ENCODE assay signal across 13 cellular contexts in the genomic region with DNA sequence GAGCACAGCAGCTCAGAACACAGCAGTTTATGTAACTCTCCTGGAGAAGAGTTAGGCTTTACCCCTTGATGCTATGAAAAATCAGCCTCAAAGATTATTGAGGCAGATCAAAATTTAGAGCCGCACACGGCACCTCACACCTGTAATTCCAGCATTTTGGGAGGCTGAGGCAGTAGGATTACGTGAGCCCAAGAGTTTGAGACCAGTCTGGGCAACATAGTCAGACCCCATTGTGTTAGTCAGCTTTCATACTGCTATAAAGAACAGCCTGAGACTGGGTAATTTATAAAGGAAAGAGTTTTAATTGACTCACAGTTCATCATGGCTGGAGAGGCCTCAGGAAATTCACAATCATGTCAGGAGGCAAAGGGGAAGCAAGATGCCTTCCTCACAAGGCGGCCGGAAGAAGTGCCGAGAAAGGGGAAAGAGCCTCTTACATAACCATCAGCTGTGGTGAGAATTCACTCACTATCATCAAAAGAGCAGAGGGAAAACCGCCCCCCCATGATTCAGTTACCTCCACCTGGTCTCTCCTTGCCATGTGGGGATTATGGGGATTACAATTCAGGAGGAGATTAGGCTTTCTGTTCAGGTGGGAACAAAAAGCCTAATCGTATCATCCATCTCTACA.
DNase-seq lines count a peak whose midpoint lies in the region; ATAC-seq and TF ChIP-seq lines count a peak whose summit lies in the region.
"Had no signal": no experiment of that assay in that cellular context is flagged by ENCODE, and none has a peak within 500 bp of the region (broad histone marks: within the 10 kb centered on the region; RNA-seq: fewer than 3 reads in every experiment).

No MANE protein-coding gene starts in this region.

- no peaks in the 10 kb centered on the region for H3K9me3 ChIP-seq in mesenchymal stem cell (ENCODE audit: control insufficient read depth, low read length)
- no peaks in the 10 kb centered on the region for H3K9me3 ChIP-seq in osteoblast (ENCODE audit: low read depth, low read length)
- H3K9me3 ChIP-seq: esophagus muscularis mucosa had no signal

- intact Hi-C loops in CD14-positive monocyte (cut with micrococcal nuclease), result loop anchor here in 1 of 2 donors (5.0 to 10.0 kb wide), 2 partner anchors 53 to 195 kb away; no protein-coding TSS in a partner anchor

- H2BK12ac ChIP-seq in mesenchymal stem cell (ENCODE audit: low read length in 2 of 2), result no peak overlapping the region

- H3K36me3 ChIP-seq in mesenchymal stem cell (ENCODE audit: control insufficient read depth in 1 of 2, insufficient read depth in 2 of 2, low read depth in 1 of 2, low read length in 2 of 2) (no peaks in the 10 kb centered on the region), osteoblast (ENCODE audit: insufficient read depth, low read length) (no peaks in the 10 kb centered on the region)
- H3K36me3 ChIP-seq: esophagus muscularis mucosa had no signal

- H2BK120ac ChIP-seq in mesenchymal stem cell (ENCODE audit: low read depth, low read length), result no peak overlapping the region

- no peak overlapping the region for H3K23ac ChIP-seq in mesenchymal stem cell (ENCODE audit: low read length in 2 of 2)

- peak overlapping the region; percentile 39 for H2AK5ac ChIP-seq in mesenchymal stem cell (ENCODE audit: low read length, severe bottlenecking)

- no peak overlapping the region for H3K4me3 ChIP-seq in mesenchymal stem cell (ENCODE audit: insufficient read depth in 1 of 2, low read depth in 1 of 2, low read length in 2 of 2)
- H3K4me3 ChIP-seq in osteoblast (ENCODE audit: insufficient read depth, low read length), result no peak overlapping the region
- H3K4me3 ChIP-seq: esophagus muscularis mucosa had no signal

- DNase-seq in CD14-positive monocyte (ENCODE audit: low spot score), result peak; percentile 91
- DNase-seq in MV-4-11 (lab: John Stamatoyannopoulos, UW), result peak; percentile 85
- DNase-seq in activated naive CD8-positive, alpha-beta T cell treated with anti-CD3 and anti-CD28 coated beads, Interleukin-2, amount 10 ng/mL, durations not matched to agents 7 days and 5 days, result no peak
- DNase-seq in mesenchymal stem cell, result no peak
- DNase-seq in GM13976 (ENCODE audit: low spot score), result no peak
- DNase-seq in epidermal melanocyte (ENCODE audit: insufficient read length, low spot score), result no peak
- no peak for DNase-seq in osteoblast (ENCODE audit: insufficient read length, low spot score, missing footprints)
- DNase-seq: activated T-cell treated with anti-CD3 and anti-CD28 coated beads for 4 hours; NCI-H1436 treated with DMSO at 0.1 percent for 48 hours; NK-92 treated with Interleukin-12 subunit alpha and Interleukin-12 subunit beta, amount 100 ng/mL, for 24 hours; T-helper 9 cell had no signal

- POLR2A ChIA-PET in activated naive CD8-positive, alpha-beta T cell treated with anti-CD3 and anti-CD28 coated beads, Interleukin-2, amount 10 ng/mL, durations not matched to agents 7 days and 5 days (lab: Charles Lee), result interaction anchor here (0.9 kb wide), 1 partner anchor 52 kb away, joined by 4 read pairs; no protein-coding TSS in a partner anchor

- H2BK5ac ChIP-seq in mesenchymal stem cell (ENCODE audit: low read depth, low read length, poor library complexity, severe bottlenecking), result no peak overlapping the region

- no peak overlapping the region for H3K14ac ChIP-seq in mesenchymal stem cell (ENCODE audit: low read length in 2 of 2)

- H3K4me1 Mint-ChIP-seq in CD14-positive monocyte, result peaks cover 46% of the 10 kb centered on the region
- H3K4me1 Mint-ChIP-seq in activated naive CD8-positive, alpha-beta T cell treated with anti-CD3 and anti-CD28 coated beads, Interleukin-2, amount 10 ng/mL, durations not matched to agents 7 days and 5 days, result peaks cover 15% of the 10 kb centered on the region

- H4K91ac ChIP-seq in mesenchymal stem cell (ENCODE audit: low read length), result no peak overlapping the region

- H3K4me2 ChIP-seq in mesenchymal stem cell (ENCODE audit: low read length, poor library complexity, severe bottlenecking) (no peak overlapping the region), osteoblast (ENCODE audit: insufficient read depth, low read length) (no peak overlapping the region)

- no peaks in the 10 kb centered on the region for H3K9me3 Mint-ChIP-seq in CD14-positive monocyte
- peaks cover 3% of the 10 kb centered on the region for H3K9me3 Mint-ChIP-seq in activated naive CD8-positive, alpha-beta T cell treated with anti-CD3 and anti-CD28 coated beads, Interleukin-2, amount 10 ng/mL, durations not matched to agents 7 days and 5 days

- H3K18ac ChIP-seq in mesenchymal stem cell (ENCODE audit: low read depth in 1 of 2, low read length in 2 of 2), result no peak overlapping the region

- no peak for TF ChIP-seq CTCF in CD14-positive monocyte (IDR thresholded peaks at IDR 0.05)
- no peak for TF ChIP-seq CTCF in GM13976 (IDR thresholded peaks at IDR 0.05; ENCODE audit: borderline replicate concordance, control extremely low read depth, extremely low read depth, insufficient read depth, missing control alignments)
- TF ChIP-seq CTCF in osteoblast (IDR thresholded peaks at IDR 0.05; ENCODE audit: extremely low read depth, low read depth, low read length), result no peak

- no peak overlapping the region for H4K8ac ChIP-seq in mesenchymal stem cell (ENCODE audit: low read length)

- H3K27ac ChIP-seq in mesenchymal stem cell (ENCODE audit: low read length, poor library complexity, severe bottlenecking), result no peak overlapping the region
- H3K27ac ChIP-seq in osteoblast (ENCODE audit: low read depth, low read length), result no peak overlapping the region
- H3K27ac ChIP-seq: esophagus muscularis mucosa had no signal

- in situ Hi-C loops in GM13976 (cut with MboI; ENCODE audit: low sequenced_read_pairs, unreplicated experiment), result loop anchor here (10.0 kb wide), 1 partner anchor 45 kb away; no protein-coding TSS in a partner anchor

- peak overlapping the region; percentile 64 to 78 for H3K4me3 Mint-ChIP-seq in CD14-positive monocyte
- peak overlapping the region; percentile 39 for H3K4me3 Mint-ChIP-seq in activated naive CD8-positive, alpha-beta T cell treated with anti-CD3 and anti-CD28 coated beads, Interleukin-2, amount 10 ng/mL, durations not matched to agents 7 days and 5 days

- H3K79me2 ChIP-seq in osteoblast (ENCODE audit: insufficient read depth, low read length), result no peaks in the 10 kb centered on the region

- H3K27me3 ChIP-seq in mesenchymal stem cell (ENCODE audit: control insufficient read depth in 1 of 2, insufficient read depth in 1 of 2, low read length in 2 of 2) (no peaks in the 10 kb centered on the region), osteoblast (ENCODE audit: insufficient read depth, low read length) (no peaks in the 10 kb centered on the region)
- H3K27me3 ChIP-seq: esophagus muscularis mucosa had no signal

- H3K4me1 ChIP-seq in mesenchymal stem cell (ENCODE audit: control insufficient read depth, insufficient read depth, low read depth, low read length) (no peaks in the 10 kb centered on the region), osteoblast (ENCODE audit: insufficient read depth, low read length) (no peaks in the 10 kb centered on the region)
- H3K4me1 ChIP-seq: esophagus muscularis mucosa had no signal

- H4K20me1 ChIP-seq in osteoblast (ENCODE audit: insufficient read depth, low read length), result no peaks in the 10 kb centered on the region

- no peaks in the 10 kb centered on the region for H3K27me3 Mint-ChIP-seq in CD14-positive monocyte (ENCODE audit: low read depth in 3 of 3)
- H3K27me3 Mint-ChIP-seq in activated naive CD8-positive, alpha-beta T cell treated with anti-CD3 and anti-CD28 coated beads, Interleukin-2, amount 10 ng/mL, durations not matched to agents 7 days and 5 days, result no peaks in the 10 kb centered on the region

- no peaks in the 10 kb centered on the region for H3K79me1 ChIP-seq in mesenchymal stem cell (replicated peaks; ENCODE audit: low read length, poor library complexity, severe bottlenecking)

- no peak overlapping the region for H2AFZ ChIP-seq in mesenchymal stem cell (ENCODE audit: low read depth, low read length)
- no peak overlapping the region for H2AFZ ChIP-seq in osteoblast (ENCODE audit: low read length)

- no peak for ATAC-seq in activated naive CD8-positive, alpha-beta T cell treated with anti-CD3 and anti-CD28 coated beads, Interleukin-2, amount 10 ng/mL, durations not matched to agents 7 days and 5 days (ENCODE audit: low read depth)
- ATAC-seq in HG03469 (IDR thresholded peaks at IDR 0.05; ENCODE audit: unreplicated experiment), result no peak

- WGBS in mesenchymal stem cell, result 95% methylated on average over 6 of the region's 8 CpGs

- no peak overlapping the region for H3K4ac ChIP-seq in mesenchymal stem cell (ENCODE audit: low read depth in 1 of 2, low read length in 2 of 2)

- H3K9ac ChIP-seq in mesenchymal stem cell (ENCODE audit: low read length), result no peak overlapping the region

- H2BK15ac ChIP-seq in mesenchymal stem cell (ENCODE audit: low read depth, poor library complexity, severe bottlenecking), result no peak overlapping the region

- no peaks in the 10 kb centered on the region for H3K36me3 Mint-ChIP-seq in CD14-positive monocyte
- H3K36me3 Mint-ChIP-seq in activated naive CD8-positive, alpha-beta T cell treated with anti-CD3 and anti-CD28 coated beads, Interleukin-2, amount 10 ng/mL, durations not matched to agents 7 days and 5 days, result peaks cover 12% of the 10 kb centered on the region

- peak overlapping the region; percentile 94 to 99 (median 97) for H3K27ac Mint-ChIP-seq in CD14-positive monocyte
- peak overlapping the region; percentile 78 for H3K27ac Mint-ChIP-seq in activated naive CD8-positive, alpha-beta T cell treated with anti-CD3 and anti-CD28 coated beads, Interleukin-2, amount 10 ng/mL, durations not matched to agents 7 days and 5 days

Comparison
In these comparisons a context has a peak if more than half of its experiments do, and no peak if none do; other contexts are left out.
1. DNase-seq: peak in CD14-positive monocyte (single experiment) and MV-4-11 (single experiment); none in activated naive CD8-positive, alpha-beta T cell treated with anti-CD3 and anti-CD28 coated beads, Interleukin-2, amount 10 ng/mL, durations not matched to agents 7 days and 5 days (single experiment), mesenchymal stem cell (single experiment), GM13976 (single experiment), epidermal melanocyte (single experiment) and osteoblast (single experiment).